Comparison of ENCODE assay signal across 8 cellular contexts in genomic region chr1:150548632-150549495, GRCh38. TPM values are rescaled to one million over a fixed set of nuclear protein-coding genes. Genes with fewer than 3 reads are reported as not detected.
DNase-seq lines count a peak whose midpoint lies in the region; ATAC-seq and TF ChIP-seq lines count a peak whose summit lies in the region.

Gene ADAMTSL4 (plus strand): TSS chr1:150549408. CDS start chr1:150552289, 2,881 bp downstream.

- WGBS in esophagus, 2 donors, result 0 to 1% methylated on average over 57 to 91 of the region's 91 CpGs
- WGBS in aorta, 2 donors, result 0% methylated on average over 64 to 91 of the region's 91 CpGs

- no peak within 1 kb of the TSS for H3K27ac Mint-ChIP-seq in WTC11

- peak within 1 kb of the TSS; percentile 58 for H3K27ac ChIP-seq in BLaER1
- peak within 1 kb of the TSS; percentile 92 for H3K27ac ChIP-seq in esophagus (ENCODE audit: low read depth in 2 of 2, low read length in 1 of 2)
- H3K27ac ChIP-seq in aorta (ENCODE audit: low read depth in 1 of 2, low read length in 2 of 2), result peak within 1 kb of the TSS; percentile 78 to 88

- TF ChIP-seq CTCF in WTC11 (IDR thresholded peaks at IDR 0.05), result no peak

- peak within 1 kb of the TSS; percentile 75 for H3K9ac ChIP-seq in BLaER1

- peaks cover 43% of the 10 kb centered on the region for H3K27me3 Mint-ChIP-seq in WTC11 (ENCODE audit: low read depth)

- H3K9me3 ChIP-seq in BLaER1, result no peaks in the 10 kb centered on the region
- H3K9me3 ChIP-seq in esophagus (ENCODE audit: control insufficient read depth in 2 of 2, insufficient read depth in 1 of 2, low read depth in 1 of 2, low read length in 1 of 2), result no peaks in the 10 kb centered on the region
- no peaks in the 10 kb centered on the region for H3K9me3 ChIP-seq in aorta (ENCODE audit: control insufficient read depth, low read length)

- H3K9me3 Mint-ChIP-seq in WTC11, result no peaks in the 10 kb centered on the region

- H3K36me3 Mint-ChIP-seq in WTC11, result no peaks in the 10 kb centered on the region

- CTCF ChIA-PET in WTC11 (lab: Charles Lee), result interaction anchor here (1.8 to 8.2 kb wide), 3 partner anchors 11 to 32 kb away, joined by 5 to 124 read pairs (median 97); no protein-coding TSS in a partner anchor

- H4K20me1 ChIP-seq in BLaER1, result 0 out of 2 replicates have a peak, but pooled peaks cover 4% of the 10 kb centered on the region

- H3K4me1 ChIP-seq in BLaER1 (peaks cover 39% of the 10 kb centered on the region), esophagus (ENCODE audit: control insufficient read depth in 2 of 2, insufficient read depth in 2 of 2, low read length in 1 of 2) (peaks cover 0 to 6% of the 10 kb centered on the region in 2 donors), aorta (ENCODE audit: control insufficient read depth in 1 of 2, insufficient read depth in 2 of 2, low read length in 2 of 2) (peaks cover 0 to 3% of the 10 kb centered on the region in 2 donors)

- peaks cover 25% of the 10 kb centered on the region for H3K4me1 Mint-ChIP-seq in WTC11

- peak within 1 kb of the TSS; percentile 97 for H3K4me2 ChIP-seq in BLaER1

- POLR2A ChIA-PET in WTC11 (lab: Charles Lee), result interaction anchor here (0.6 to 1.4 kb wide), 6 partner anchors 10 to 185 kb away, joined by 3 to 5 read pairs (median 4); partner anchors contain the start of genes FALEC and RPRD2

- ATAC-seq in GM19023 (IDR thresholded peaks at IDR 0.05; ENCODE audit: unreplicated experiment), result peak; percentile 48
- ATAC-seq in WTC11, result peak; percentile 63
- peak; percentile 52 for ATAC-seq in aorta (ENCODE audit: low FRiP score)
- no peak for ATAC-seq in HG03342 (IDR thresholded peaks at IDR 0.05; ENCODE audit: unreplicated experiment)

- H3K27me3 ChIP-seq in BLaER1 (peaks cover 12% of the 10 kb centered on the region; the same call in 1 of the 2 replicates), esophagus (ENCODE audit: control insufficient read depth in 1 of 2, insufficient read depth in 2 of 2, low read length in 2 of 2) (no peaks in the 10 kb centered on the region), aorta (ENCODE audit: control insufficient read depth in 1 of 2, insufficient read depth in 2 of 2, low read length in 1 of 2) (no peaks in the 10 kb centered on the region)

- H3K4me3 Mint-ChIP-seq in WTC11, result peak within 1 kb of the TSS; percentile 80

- DNase-seq in NCI-H1092 treated with DMSO at 0.1 percent for 48 hours (lab: John Stamatoyannopoulos, UW), result peak; percentile 69
- DNase-seq in WTC11 (ENCODE audit: low spot score), result peak; percentile 63
- DNase-seq in mucosa of gallbladder (ENCODE audit: low spot score), result no peak
- peak; percentile 78 to 89 for DNase-seq in aorta

- no peaks in the 10 kb centered on the region for H3K36me3 ChIP-seq in BLaER1
- H3K36me3 ChIP-seq in esophagus (ENCODE audit: control insufficient read depth in 2 of 2, insufficient read depth in 2 of 2, low read length in 1 of 2), result peaks cover 0 to 2% of the 10 kb centered on the region in 2 donors
- H3K36me3 ChIP-seq in aorta (ENCODE audit: control insufficient read depth in 1 of 2, insufficient read depth in 2 of 2, low read length in 1 of 2), result no peaks in the 10 kb centered on the region

- H3K4me3 ChIP-seq in BLaER1, result peak within 1 kb of the TSS; percentile 68
- H3K4me3 ChIP-seq in esophagus (ENCODE audit: low read depth in 1 of 2, low read length in 2 of 2), result peak within 1 kb of the TSS; percentile 64 to 72
- peak within 1 kb of the TSS; percentile 27 to 46 for H3K4me3 ChIP-seq in aorta (ENCODE audit: low read length in 2 of 2)

- intact Hi-C loops in aorta (cut with DNase I), result no loop called here

TF ChIP-seq in WTC11, 78 proteins besides CTCF, POLR2A, EP300 and RAD21:
- TF ChIP-seq MYBL2 (CRISPR knock-in tag; IDR thresholded peaks at IDR 0.05), result no peak
- peak; percentile 45; the same call in 1 of the 2 replicates for TF ChIP-seq MAX (CRISPR knock-in tag; IDR thresholded peaks at IDR 0.05)
- TF ChIP-seq PRDM15 (CRISPR knock-in tag; IDR thresholded peaks at IDR 0.05), result no peak
- TF ChIP-seq HMGXB4 (CRISPR knock-in tag; IDR thresholded peaks at IDR 0.05), result peak; percentile 37; the same call in 1 of the 2 replicates
- TF ChIP-seq ARID4B (CRISPR knock-in tag; IDR thresholded peaks at IDR 0.05; ENCODE audit: borderline replicate concordance), result no peak
- no peak for TF ChIP-seq ELF4 (CRISPR knock-in tag; IDR thresholded peaks at IDR 0.05; ENCODE audit: low read depth)
- TF ChIP-seq SP1 (CRISPR knock-in tag; conservative IDR thresholded peaks at IDR 0.05), result 0 out of 2 replicates have a peak, but pooled peaks have one; percentile 14

RNA-seq across cellular contexts. Expression of gene ADAMTSL4, which starts in this region (rescaled TPM):
- total RNA-seq in WTC11 (2021) (6.6 to 14.7 TPM (median 14.1 TPM) in 3 replicates), mucosa of gallbladder (17.2 TPM), aorta (10 to 100 TPM; 94.4 to 98.0 TPM)
- polyA plus RNA-seq in esophagus (100 to 1,000 TPM in 1 of 2 donors, 10 to 100 TPM in 1; 43.2 to 108 TPM), aorta (10 to 100 TPM in 1 of 2 donors, 1 to 10 TPM in 1; 8.8 to 50.4 TPM)
